In the genomic region with DNA sequence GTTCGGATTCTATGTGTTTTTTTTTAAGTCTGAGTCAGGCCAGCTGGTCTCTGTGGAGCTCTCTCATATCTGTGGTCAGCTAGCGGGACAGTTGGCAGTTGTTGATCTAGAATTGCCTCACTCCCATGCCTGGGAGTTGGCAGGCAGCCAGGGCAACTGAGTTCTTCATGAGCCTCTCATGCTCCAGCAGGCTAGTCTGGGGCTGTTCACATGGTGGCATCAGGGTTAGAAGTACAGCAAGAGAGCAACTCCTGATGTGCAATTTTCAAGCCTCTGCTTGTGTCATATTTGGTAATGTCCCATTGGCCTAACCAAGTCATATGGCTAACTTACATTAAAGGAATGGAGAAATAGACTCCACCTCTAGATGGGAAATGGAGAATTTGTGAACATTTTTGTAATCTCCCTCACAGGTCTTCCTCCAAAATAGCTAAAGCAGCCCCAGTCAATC, we compare ENCODE assay signal across 9 cellular contexts. TPM values are rescaled to one million over a fixed set of nuclear protein-coding genes. Genes with fewer than 3 reads are reported as not detected.
DNase-seq lines count a peak whose midpoint lies in the region; ATAC-seq lines count a peak whose summit lies in the region.
"Had no signal": no experiment of that assay in that cellular context is flagged by ENCODE, and none has a peak within 500 bp of the region (broad histone marks: within the 10 kb centered on the region; RNA-seq: fewer than 3 reads in every experiment).

No MANE protein-coding gene starts in this region.

- no peak overlapping the region for H2AFZ ChIP-seq in ACC112 (ENCODE audit: low read length, unreplicated experiment)

- no peak overlapping the region for H3K4me3 ChIP-seq in ACC112 (ENCODE audit: low read depth, low read length)
- H3K4me3 ChIP-seq: SK-N-MC had no signal

- no peaks in the 10 kb centered on the region for H3K79me2 ChIP-seq in ACC112 (ENCODE audit: control insufficient read depth, insufficient read depth, low read length, unreplicated experiment)

- H3K36me3 ChIP-seq in ACC112 (ENCODE audit: insufficient read depth, low read length): no peaks in the 10 kb centered on the region

- no peaks in the 10 kb centered on the region for H3K27me3 ChIP-seq in ACC112 (ENCODE audit: insufficient read depth, low read length)

- H3K27ac ChIP-seq in ACC112 (ENCODE audit: low read depth, low read length): peak overlapping the region; percentile 25; the same call in 1 of the 2 replicates
- H3K27ac ChIP-seq: SK-N-MC had no signal

- H3K4me1 ChIP-seq in ACC112 (ENCODE audit: control insufficient read depth, insufficient read depth, low read length, unreplicated experiment): peaks cover 28% of the 10 kb centered on the region

- peak in 74 of 76 experiments; percentile 7 to 92 (median 80) for DNase-seq in HUDEP-2 (lab: John Stamatoyannopoulos, UW; ENCODE audit: unreplicated experiment in 76 of 76)
- peak in 50 of 58 donors; percentile 3 to 95 (median 45) for DNase-seq in anterior cingulate cortex (lab: John Stamatoyannopoulos, UW)
- DNase-seq in left lobe of liver (ENCODE audit: low spot score): peak; percentile 89
- DNase-seq in activated T-cell treated with anti-CD3 and anti-CD28 coated beads for 4 hours: no peak
- DNase-seq in NCI-H2081 treated with DMSO at 0.1 percent for 48 hours (lab: John Stamatoyannopoulos, UW): no peak
- no peak for DNase-seq in NCI-H2227 (lab: John Stamatoyannopoulos, UW; ENCODE audit: unreplicated experiment)

- ATAC-seq in left lobe of liver (peak; percentile 80), GM21723 (IDR thresholded peaks at IDR 0.05; ENCODE audit: unreplicated experiment) (no peak)

RNA-seq across cellular contexts. Expression of a gene that starts 6.7 kb away (rescaled TPM):
- 4.4 TPM for total RNA-seq in left lobe of liver

RNA-seq across cellular contexts. Expression of a gene that starts 25.2 kb away (rescaled TPM):
- total RNA-seq in left lobe of liver: 81.1 TPM

Comparison
In these comparisons a context has a peak if more than half of its experiments do, and no peak if none do; other contexts are left out.
1. DNase-seq: peak in HUDEP-2 (74 of 76), anterior cingulate cortex (50 of 58) and left lobe of liver (single experiment); none in activated T-cell treated with anti-CD3 and anti-CD28 coated beads for 4 hours (single experiment), NCI-H2081 treated with DMSO at 0.1 percent for 48 hours (single experiment) and NCI-H2227 (single experiment).